10 cellular contexts compared by ENCODE assay signal in genomic region chr7:123746055-123746454, GRCh38. TPM values are rescaled to one million over a fixed set of nuclear protein-coding genes. Genes with fewer than 3 reads are reported as not detected.
A peak's percentile ranks its signal among the peaks of the same experiment; 100 is the strongest.
DNase-seq lines count a peak whose midpoint lies in the region; ATAC-seq and TF ChIP-seq lines count a peak whose summit lies in the region.
"Had no signal": no experiment of that assay in that cellular context is flagged by ENCODE, and none has a peak within 500 bp of the region (broad histone marks: within the 10 kb centered on the region; RNA-seq: fewer than 3 reads in every experiment).

No MANE protein-coding gene starts in this region.

- H3K4ac ChIP-seq in mesenchymal stem cell (ENCODE audit: low read depth in 1 of 2, low read length in 2 of 2) = no peak overlapping the region

- H3K36me3 ChIP-seq in ACC112 (ENCODE audit: insufficient read depth, low read length) (no peaks in the 10 kb centered on the region), GM23248 (ENCODE audit: low read depth) (no peaks in the 10 kb centered on the region), mesenchymal stem cell (ENCODE audit: control insufficient read depth in 1 of 2, insufficient read depth in 2 of 2, low read depth in 1 of 2, low read length in 2 of 2) (no peaks in the 10 kb centered on the region), tibial nerve (no peaks in the 10 kb centered on the region)

- H3K9me2 ChIP-seq in GM23248 (ENCODE audit: insufficient read depth) = no peaks in the 10 kb centered on the region

- in situ Hi-C loops in GM23248 (cut with MboI) = no loop called here

- ATAC-seq in GM21381 (IDR thresholded peaks at IDR 0.05; ENCODE audit: unreplicated experiment) (no peak), HG02571 (IDR thresholded peaks at IDR 0.05; ENCODE audit: unreplicated experiment) (no peak), HG03175 (IDR thresholded peaks at IDR 0.05; ENCODE audit: unreplicated experiment) (no peak)

- H3K27ac Mint-ChIP-seq in activated naive CD8-positive, alpha-beta T cell treated with anti-CD3 and anti-CD28 coated beads for 36 hours = peak overlapping the region; percentile 25

- no peak overlapping the region for H2BK5ac ChIP-seq in mesenchymal stem cell (ENCODE audit: low read depth, low read length, poor library complexity, severe bottlenecking)

- DNase-seq in GM23248 = peak; percentile 7
- no peak for DNase-seq in activated naive CD8-positive, alpha-beta T cell treated with anti-CD3 and anti-CD28 coated beads for 36 hours
- no peak for DNase-seq in mesenchymal stem cell
- no peak for DNase-seq in tibial nerve (ENCODE audit: low spot score in 2 of 2)
- DNase-seq: NCI-H2081 treated with DMSO at 0.1 percent for 48 hours; stimulated activated CD4-positive, alpha-beta T cell treated with anti-CD3 and anti-CD28 coated beads, Interleukin-1b, Interleukin-23, amount 100 ng/mL, for 48 hours had no signal

- H3K4me2 ChIP-seq in GM23248 (ENCODE audit: unreplicated experiment) (peak overlapping the region; percentile 98), mesenchymal stem cell (ENCODE audit: low read length, poor library complexity, severe bottlenecking) (peak overlapping the region; percentile 35)

- H2BK12ac ChIP-seq in mesenchymal stem cell (ENCODE audit: low read length in 2 of 2) = no peak overlapping the region

- H3K9me3 Mint-ChIP-seq in activated naive CD8-positive, alpha-beta T cell treated with anti-CD3 and anti-CD28 coated beads for 36 hours = no peaks in the 10 kb centered on the region

- peaks cover 26% of the 10 kb centered on the region for H3K4me1 ChIP-seq in ACC112 (ENCODE audit: control insufficient read depth, insufficient read depth, low read length, unreplicated experiment)
- H3K4me1 ChIP-seq in GM23248 (ENCODE audit: insufficient read depth) = peaks cover 30% of the 10 kb centered on the region
- no peaks in the 10 kb centered on the region for H3K4me1 ChIP-seq in mesenchymal stem cell (ENCODE audit: control insufficient read depth, insufficient read depth, low read depth, low read length)
- H3K4me1 ChIP-seq in tibial nerve = peaks cover 0 to 79% (median 53%) of the 10 kb centered on the region in 4 donors

- H2BK120ac ChIP-seq in mesenchymal stem cell (ENCODE audit: low read depth, low read length) = no peak overlapping the region

- no peak for TF ChIP-seq POLR2A in tibial nerve (IDR thresholded peaks at IDR 0.05)

- no peak for TF ChIP-seq CTCF in tibial nerve (IDR thresholded peaks at IDR 0.05)

- no peak overlapping the region for H3K14ac ChIP-seq in mesenchymal stem cell (ENCODE audit: low read length in 2 of 2)

- H2AFZ ChIP-seq in ACC112 (ENCODE audit: low read length, unreplicated experiment) (no peak overlapping the region), GM23248 (no peak overlapping the region), mesenchymal stem cell (ENCODE audit: low read depth, low read length) (no peak overlapping the region)

- H3K9me3 ChIP-seq in GM23248 (ENCODE audit: low read depth) (no peaks in the 10 kb centered on the region), mesenchymal stem cell (ENCODE audit: control insufficient read depth, low read length) (no peaks in the 10 kb centered on the region), tibial nerve (no peaks in the 10 kb centered on the region)

- peaks cover 20% of the 10 kb centered on the region for H3K36me3 Mint-ChIP-seq in activated naive CD8-positive, alpha-beta T cell treated with anti-CD3 and anti-CD28 coated beads for 36 hours

- no peak for TF ChIP-seq EP300 in tibial nerve (IDR thresholded peaks at IDR 0.05)

- H4K20me1 ChIP-seq in GM23248 (ENCODE audit: insufficient read depth) = peaks cover 25% of the 10 kb centered on the region; the same call in 1 of the 2 replicates

- H3F3A ChIP-seq in GM23248 (ENCODE audit: insufficient read depth) = peaks cover 29% of the 10 kb centered on the region

- H3K4me3 ChIP-seq in ACC112 (ENCODE audit: low read depth, low read length) (peak overlapping the region; percentile 96), GM23248 (peak overlapping the region; percentile 94), mesenchymal stem cell (ENCODE audit: insufficient read depth in 1 of 2, low read depth in 1 of 2, low read length in 2 of 2) (peak overlapping the region in 1 of 2 experiments; percentile 95), tibial nerve (no peak overlapping the region)

- no peak overlapping the region for H3K18ac ChIP-seq in mesenchymal stem cell (ENCODE audit: low read depth in 1 of 2, low read length in 2 of 2)

- H3K79me2 ChIP-seq in ACC112 (ENCODE audit: control insufficient read depth, insufficient read depth, low read length, unreplicated experiment) (peaks cover 81% of the 10 kb centered on the region), GM23248 (ENCODE audit: insufficient read depth) (peaks cover 78% of the 10 kb centered on the region)

- H3K27me3 Mint-ChIP-seq in activated naive CD8-positive, alpha-beta T cell treated with anti-CD3 and anti-CD28 coated beads for 36 hours = no peaks in the 10 kb centered on the region

- peaks cover 50% of the 10 kb centered on the region for H3K4me1 Mint-ChIP-seq in activated naive CD8-positive, alpha-beta T cell treated with anti-CD3 and anti-CD28 coated beads for 36 hours

- no peak overlapping the region for H3K23ac ChIP-seq in mesenchymal stem cell (ENCODE audit: low read length in 2 of 2)

- H3K9ac ChIP-seq in GM23248 = peak overlapping the region; percentile 98
- peak overlapping the region; percentile 95 for H3K9ac ChIP-seq in mesenchymal stem cell (ENCODE audit: low read length)

- H2AK5ac ChIP-seq in mesenchymal stem cell (ENCODE audit: low read length, severe bottlenecking) = no peak overlapping the region

- H2BK15ac ChIP-seq in mesenchymal stem cell (ENCODE audit: low read depth, poor library complexity, severe bottlenecking) = no peak overlapping the region

- H3K27ac ChIP-seq in ACC112 (ENCODE audit: low read depth, low read length) = no peak overlapping the region
- no peak overlapping the region for H3K27ac ChIP-seq in GM23248
- H3K27ac ChIP-seq in mesenchymal stem cell (ENCODE audit: low read length, poor library complexity, severe bottlenecking) = no peak overlapping the region
- peak overlapping the region in 1 of 4 donors; percentile 37 for H3K27ac ChIP-seq in tibial nerve

- H3K27me3 ChIP-seq in ACC112 (ENCODE audit: insufficient read depth, low read length) (no peaks in the 10 kb centered on the region), GM23248 (replicated peaks; ENCODE audit: insufficient read depth) (no peaks in the 10 kb centered on the region), mesenchymal stem cell (ENCODE audit: control insufficient read depth in 1 of 2, insufficient read depth in 1 of 2, low read length in 2 of 2) (no peaks in the 10 kb centered on the region), tibial nerve (no peaks in the 10 kb centered on the region)

- H3K79me1 ChIP-seq in mesenchymal stem cell (replicated peaks; ENCODE audit: low read length, poor library complexity, severe bottlenecking) = no peaks in the 10 kb centered on the region

- H4K8ac ChIP-seq in mesenchymal stem cell (ENCODE audit: low read length) = no peak overlapping the region

- H4K91ac ChIP-seq in mesenchymal stem cell (ENCODE audit: low read length) = no peak overlapping the region

- WGBS in GM23248 (ENCODE audit: low coverage in 1 of 2, low lambda C conversion rate in 2 of 2, missing lambda C conversion rate in 2 of 2), 2 experiments = 52 to 61% methylated on average over 2 of the region's 2 CpGs
- 65% methylated on average over 2 of the region's 2 CpGs for WGBS in mesenchymal stem cell
- 21 to 29% methylated on average over 2 of the region's 2 CpGs for WGBS in tibial nerve, 2 donors

- H3K4me3 Mint-ChIP-seq in activated naive CD8-positive, alpha-beta T cell treated with anti-CD3 and anti-CD28 coated beads for 36 hours = peak overlapping the region; percentile 99

RNA-seq across cellular contexts. Expression of gene WASL, which starts 2.7 kb away (rescaled TPM):
- 11.6 and 13.2 TPM in 2 replicates for total RNA-seq in GM23248 (2014; rRNA removed; shearing (Covaris generic))
- 20.7 and 21.5 TPM in 2 replicates for polyA plus RNA-seq in GM23248 (2016; fragmentation: Nextera tagmentation; extraction: Ambion mirVana)
- 1 to 10 TPM; 5.1 to 5.5 TPM for total RNA-seq in activated naive CD8-positive, alpha-beta T cell treated with anti-CD3 and anti-CD28 coated beads for 36 hours
- polyA plus RNA-seq in mesenchymal stem cell (2013, experiment 1 of 2) = 38.0 TPM
- 39.2 TPM for polyA plus RNA-seq in mesenchymal stem cell (2013, experiment 2 of 2)
- 10 to 100 TPM; 32.6 to 40.0 (median 37.3) TPM for total RNA-seq in tibial nerve

Comparison
In these comparisons a context has a peak if more than half of its experiments do, and no peak if none do; other contexts are left out.
1. H3K4me3 ChIP-seq: peak in ACC112 (single experiment) and GM23248 (single experiment); none in tibial nerve (0 of 4).